32 cellular contexts compared by ENCODE assay signal in the genomic region with DNA sequence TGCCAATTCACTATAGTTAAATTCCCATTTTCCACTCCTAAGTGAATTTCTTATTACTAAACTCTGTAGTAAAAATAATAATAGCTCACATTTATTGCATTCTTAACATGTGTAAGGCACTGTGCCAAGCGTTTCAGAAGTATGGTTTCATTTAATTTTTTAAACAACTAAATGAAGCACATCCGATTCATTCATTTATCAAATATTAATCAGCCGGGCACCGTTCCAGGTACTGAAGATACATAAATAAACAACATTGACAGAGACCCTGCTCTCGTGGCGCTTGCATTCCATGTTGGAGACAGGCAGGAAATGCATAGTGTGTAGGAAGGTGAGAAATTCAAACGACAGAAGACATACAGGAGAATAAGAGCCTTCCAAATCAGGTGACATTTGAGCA.
"Had no signal": no experiment of that assay in that cellular context is flagged by ENCODE, and none has a peak within 500 bp of the region (broad histone marks: within the 10 kb centered on the region; RNA-seq: fewer than 3 reads in every experiment).

No MANE protein-coding gene starts in this region.

- H3K27me3 Mint-ChIP-seq: activated T-helper 17 cell treated with anti-CD3 and anti-CD28 coated beads, Interleukin-2, amount 50 U/mL, for 72 hours; type B pancreatic cell had no signal

- DNase-seq: activated CD4-positive, alpha-beta T cell treated with anti-CD3 and anti-CD28 coated beads for 1 hour; activated CD4-positive, alpha-beta T cell treated with anti-CD3 and anti-CD28 coated beads, Interleukin-2, amount 50 U/mL, for 1 hour; activated CD8-positive, alpha-beta T cell treated with anti-CD3 and anti-CD28 coated beads, Interleukin-2, amount 10 ng/mL, durations not matched to agents 7 days and 5 days; aorta; colonic mucosa; dorsolateral prefrontal cortex; esophagus squamous epithelium; foreskin melanocyte; glutamatergic neuron; immature natural killer cell; kidney glomerular epithelial cell; left lung; naive B cell; retina; sigmoid colon; stimulated activated CD4-positive, alpha-beta T cell treated with anti-CD3 and anti-CD28 coated beads, Interleukin-15, amount 100 ng/mL, for 24 hours; stimulated activated CD8-positive, alpha-beta memory T cell treated with anti-CD3 and anti-CD28 coated beads, Interleukin-4, amount 100 ng/mL, for 48 hours; stimulated activated naive CD4-positive, alpha-beta T cell; testis; WERI-Rb-1 had no signal

- H3K36me3 Mint-ChIP-seq: immature natural killer cell, type B pancreatic cell had no signal

- ATAC-seq: activated CD8-positive, alpha-beta T cell treated with anti-CD3 and anti-CD28 coated beads, Interleukin-2, amount 10 ng/mL, durations not matched to agents 7 days and 5 days; activated naive CD4-positive, alpha-beta T cell treated with anti-CD3 and anti-CD28 coated beads, Interleukin-2, amount 50 U/mL, for 72 hours; activated T-helper 17 cell treated with anti-CD3 and anti-CD28 coated beads, Interleukin-2, amount 50 U/mL, for 72 hours; left lung had no signal

- H2AFZ ChIP-seq: hepatocyte had no signal

- H3K9me3 Mint-ChIP-seq: central memory CD8-positive, alpha-beta T cell had no signal

- H3K9me3 ChIP-seq: breast epithelium, colonic mucosa, esophagus squamous epithelium, left lung, sigmoid colon, testis, vagina had no signal

- H3K4me2 ChIP-seq: hepatocyte, smooth muscle cell had no signal

- H3K27ac ChIP-seq: breast epithelium, colonic mucosa, esophagus squamous epithelium, hepatocyte, left lung, sigmoid colon, testis, vagina, WERI-Rb-1 had no signal

- H3K4me1 Mint-ChIP-seq: central memory CD8-positive, alpha-beta T cell had no signal

- H3K36me3 ChIP-seq: breast epithelium, colonic mucosa, esophagus squamous epithelium, left lung, sigmoid colon, vagina, WERI-Rb-1 had no signal

- H3K79me2 ChIP-seq: hepatocyte had no signal

- H3K4me1 ChIP-seq: breast epithelium had no signal

- H3K27me3 ChIP-seq: breast epithelium, colonic mucosa, esophagus squamous epithelium, hepatocyte, left lung, sigmoid colon, testis, vagina had no signal

- H3K27ac Mint-ChIP-seq: activated CD8-positive, alpha-beta T cell treated with anti-CD3 and anti-CD28 coated beads, Interleukin-2, amount 10 ng/mL, durations not matched to agents 7 days and 5 days; immature natural killer cell; naive B cell; progenitor cell of endocrine pancreas; T-helper 2 cell treated with Interferon-gamma antibody and Interleukin-4, amounts not matched to agents 5 μg/mL and 100 μg/mL, for 36 hours; type B pancreatic cell had no signal

- H3K4me3 Mint-ChIP-seq: activated CD8-positive, alpha-beta T cell treated with anti-CD3 and anti-CD28 coated beads, Interleukin-2, amount 10 ng/mL, durations not matched to agents 7 days and 5 days; activated T-helper 17 cell treated with anti-CD3 and anti-CD28 coated beads, Interleukin-2, amount 50 U/mL, for 72 hours; central memory CD8-positive, alpha-beta T cell; immature natural killer cell; naive B cell; T-helper 2 cell treated with Interferon-gamma antibody and Interleukin-4, amounts not matched to agents 5 μg/mL and 100 μg/mL, for 36 hours; type B pancreatic cell had no signal

- H3K4me3 ChIP-seq: breast epithelium, colonic mucosa, dorsolateral prefrontal cortex, esophagus squamous epithelium, hepatocyte, left lung, lung, sigmoid colon, smooth muscle cell, testis, vagina had no signal

- FAIRE-seq: TTC549 had no signal
